ENCODE assay signal across 9 cellular contexts in the genomic region with DNA sequence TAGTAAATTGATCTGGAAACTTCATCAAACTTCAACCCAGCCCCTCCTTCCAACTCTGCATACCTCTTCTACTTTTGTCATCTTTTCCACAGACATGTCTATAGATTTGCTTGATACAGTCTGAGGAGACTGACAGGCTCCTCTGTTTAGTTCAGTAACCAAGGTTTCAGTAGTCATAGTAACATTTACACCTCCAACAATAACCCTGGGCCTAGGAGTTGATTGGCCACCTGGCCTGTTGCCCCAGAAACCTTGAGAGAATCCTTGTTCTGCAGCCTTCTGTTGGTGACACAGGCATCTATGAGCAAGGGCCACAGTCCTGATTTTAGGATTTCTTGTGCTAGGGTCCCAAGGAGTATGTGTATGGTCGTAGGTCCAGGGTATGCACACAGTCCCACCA. TPM values are rescaled to one million over a fixed set of nuclear protein-coding genes. Genes with fewer than 3 reads are reported as not detected.
DNase-seq lines count a peak whose midpoint lies in the region; ATAC-seq and TF ChIP-seq lines count a peak whose summit lies in the region.
"Had no signal": no experiment of that assay in that cellular context is flagged by ENCODE, and none has a peak within 500 bp of the region (broad histone marks: within the 10 kb centered on the region; RNA-seq: fewer than 3 reads in every experiment).

Gene CFAP141, minus strand, starts transcription at position 122 of the 400 bp plus-strand sequence. Its CDS starts 26 bp downstream, at position 96.

- peaks cover 44 to 62% of the 10 kb centered on the region in 2 donors for H3K36me3 Mint-ChIP-seq in CD14-positive monocyte
- H3K36me3 Mint-ChIP-seq in Calu3 (ENCODE audit: insufficient read depth, unreplicated experiment): peaks cover 61% of the 10 kb centered on the region
- peaks cover 15 to 22% (median 20%) of the 10 kb centered on the region in 3 donors for H3K36me3 Mint-ChIP-seq in immature natural killer cell

- WGBS in psoas muscle, 3 donors: 70 to 86% (median 81%) methylated on average over 1 of the region's 1 CpG

- H3K27ac Mint-ChIP-seq in CD14-positive monocyte: peak within 1 kb of the TSS in 5 of 7 donors; percentile 35 to 77 (median 58)
- peak within 1 kb of the TSS; percentile 47 for H3K27ac Mint-ChIP-seq in Calu3 (ENCODE audit: unreplicated experiment)
- H3K27ac Mint-ChIP-seq in immature natural killer cell: peak within 1 kb of the TSS; percentile 29 to 80 (median 54)

- peak within 1 kb of the TSS in 1 of 2 donors; percentile 51 for H3K4me3 Mint-ChIP-seq in CD14-positive monocyte
- H3K4me3 Mint-ChIP-seq in Calu3 (ENCODE audit: low read depth, unreplicated experiment): no peak within 1 kb of the TSS
- H3K4me3 Mint-ChIP-seq in immature natural killer cell: no peak within 1 kb of the TSS

- ATAC-seq in psoas muscle: no peak

- intact Hi-C loops in CD14-positive monocyte (cut with micrococcal nuclease) (no loop called here), Calu3 (cut with micrococcal nuclease; ENCODE audit: unreplicated experiment) (no loop called here), psoas muscle (cut with DNase I) (loop anchor here in 1 of 2 donors (10.0 kb wide), 1 partner anchor 59 kb away; no protein-coding TSS in a partner anchor)

- H3K4me3 ChIP-seq in psoas muscle: no peak within 1 kb of the TSS

- TF ChIP-seq CTCF in CD14-positive monocyte (IDR thresholded peaks at IDR 0.05) (no peak), Calu3 (IDR thresholded peaks at IDR 0.05; ENCODE audit: unreplicated experiment) (no peak), psoas muscle (IDR thresholded peaks at IDR 0.05) (no peak)

- no peak within 1 kb of the TSS for H3K27ac ChIP-seq in psoas muscle

- peaks cover 7% of the 10 kb centered on the region for H3K4me1 ChIP-seq in psoas muscle

- no peaks in the 10 kb centered on the region for H3K9me3 ChIP-seq in psoas muscle

- H3K27me3 Mint-ChIP-seq in CD14-positive monocyte (ENCODE audit: low read depth in 3 of 3): peaks cover 0 to 1% (median 0%) of the 10 kb centered on the region in 3 donors
- H3K27me3 Mint-ChIP-seq in Calu3 (ENCODE audit: unreplicated experiment): no peaks in the 10 kb centered on the region
- H3K27me3 Mint-ChIP-seq in immature natural killer cell (ENCODE audit: low read depth in 3 of 3): peaks cover 0 to 3% (median 2%) of the 10 kb centered on the region in 3 donors

- CTCF ChIA-PET in Calu3 (lab: Charles Lee): no interaction called here

- no peaks in the 10 kb centered on the region for H3K9me3 Mint-ChIP-seq in CD14-positive monocyte
- no peaks in the 10 kb centered on the region for H3K9me3 Mint-ChIP-seq in Calu3 (ENCODE audit: low read depth, unreplicated experiment)
- no peaks in the 10 kb centered on the region for H3K9me3 Mint-ChIP-seq in immature natural killer cell

- BruUV-seq in Calu3 (replicated peaks; lab: Mats Ljungman, UMichigan): no TSS peak

- DNase-seq in CD14-positive monocyte (ENCODE audit: low spot score): no peak
- DNase-seq in Calu3: peak; percentile 25
- peak; percentile 28 for DNase-seq in SW480 (ENCODE audit: low spot score)
- no peak for DNase-seq in immature natural killer cell
- DNase-seq in NCI-H510A treated with DMSO at 0.1 percent for 48 hours (lab: John Stamatoyannopoulos, UW): no peak
- no peak for DNase-seq in epidermal melanocyte (ENCODE audit: insufficient read length, low spot score)
- DNase-seq in UCSD-AML1 (lab: John Stamatoyannopoulos, UW; ENCODE audit: unreplicated experiment): no peak
- no peak for DNase-seq in psoas muscle

- no peaks in the 10 kb centered on the region for H3K27me3 ChIP-seq in psoas muscle (ENCODE audit: insufficient read depth in 3 of 3, low read length in 2 of 3)

- H3K4me1 Mint-ChIP-seq in CD14-positive monocyte (peaks cover 5% of the 10 kb centered on the region), Calu3 (ENCODE audit: low read depth, unreplicated experiment) (peaks cover 11% of the 10 kb centered on the region), immature natural killer cell (no peaks in the 10 kb centered on the region)

- peaks cover 14 to 63% of the 10 kb centered on the region in 2 donors for H3K36me3 ChIP-seq in psoas muscle (ENCODE audit: insufficient read depth in 1 of 2, low read depth in 1 of 2)

RNA-seq across cellular contexts. Expression of gene CFAP141, which starts in this region (rescaled TPM):
- polyA plus RNA-seq in CD14-positive monocyte: not detected
- total RNA-seq in Calu3 (2022): not detected in 2 replicates
- not detected for polyA plus RNA-seq in immature natural killer cell
- not detected for total RNA-seq in psoas muscle
- polyA plus RNA-seq in psoas muscle: not detected
- total RNA-seq: epithelial cell of proximal tubule had no signal

Comparison
In these comparisons a context has a peak if more than half of its experiments do, and no peak if none do; other contexts are left out.
1. Peak in DNase-seq in Calu3; RNA of the gene not detected or under 1 TPM.